ENCODE assay signal across 10 cellular contexts in the genomic region with DNA sequence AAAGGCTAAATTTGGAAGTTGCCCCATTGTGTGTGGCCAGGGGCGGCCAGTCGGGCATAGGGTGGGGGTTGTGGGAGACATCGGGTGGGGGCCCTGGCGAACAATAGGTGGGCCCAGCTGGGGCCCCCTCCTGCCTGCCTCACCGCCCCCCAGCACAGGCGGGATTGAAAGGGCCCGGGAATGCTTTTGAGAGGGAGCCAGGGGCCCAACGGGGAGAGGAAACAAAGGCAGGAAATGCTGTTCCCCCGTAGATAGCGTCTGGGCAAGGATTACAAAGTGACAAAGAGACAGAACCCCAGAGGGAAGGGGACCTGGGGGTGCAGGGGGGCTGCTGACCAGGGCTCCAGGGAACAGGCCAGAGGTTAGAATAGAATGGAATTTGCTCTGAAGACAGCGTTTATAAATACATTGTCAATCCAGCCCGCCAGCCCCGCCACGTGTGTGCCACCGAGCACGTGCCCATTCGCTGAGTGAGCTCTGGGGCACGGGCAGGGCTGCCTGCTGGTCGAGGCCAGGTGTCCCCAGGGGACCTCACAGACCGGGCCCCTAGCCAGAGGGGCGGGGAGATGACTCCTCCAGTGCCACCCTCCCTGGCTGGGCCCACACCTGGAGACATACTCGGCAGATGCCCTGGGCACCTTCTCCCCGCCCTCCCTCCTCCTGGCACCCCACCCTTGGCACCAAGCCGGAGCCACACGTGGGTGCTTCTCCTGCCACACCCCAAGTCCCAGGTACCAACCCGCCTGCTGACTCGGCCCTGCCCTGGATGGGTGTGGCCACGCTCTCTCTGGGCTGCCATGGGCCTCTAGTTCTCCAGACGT. TPM values are rescaled to one million over a fixed set of nuclear protein-coding genes. Genes with fewer than 3 reads are reported as not detected.
DNase-seq lines count a peak whose midpoint lies in the region; ATAC-seq and TF ChIP-seq lines count a peak whose summit lies in the region.
"Had no signal": no experiment of that assay in that cellular context is flagged by ENCODE, and none has a peak within 500 bp of the region (broad histone marks: within the 10 kb centered on the region; RNA-seq: fewer than 3 reads in every experiment).

No MANE protein-coding gene starts in this region.

- H3K27me3 ChIP-seq in left lung (peaks cover 0 to 100% of the 10 kb centered on the region in 2 donors), subcutaneous abdominal adipose tissue (ENCODE audit: control insufficient read depth in 5 of 5, insufficient read depth in 4 of 5, low read length in 5 of 5) (peaks cover 2 to 30% (median 23%) of the 10 kb centered on the region in 5 donors)

- intact Hi-C loops in left lung (cut with DNase I): no loop called here

- H3K9me3 ChIP-seq in left lung (no peaks in the 10 kb centered on the region), subcutaneous abdominal adipose tissue (ENCODE audit: control insufficient read depth in 5 of 5, low read length in 5 of 5) (no peaks in the 10 kb centered on the region)

- peak; percentile 92 for DNase-seq in NCI-H2171 (lab: John Stamatoyannopoulos, UW)
- peak; percentile 63 to 81 for DNase-seq in left lung
- no peak for DNase-seq in GM20000 (ENCODE audit: low spot score)
- DNase-seq: activated CD4-positive, CD25-positive, alpha-beta regulatory T cell treated with anti-CD3 and anti-CD28 coated beads, Interleukin-2, amount 50 U/mL, for 72 hours; NCI-H82; stimulated activated CD4-positive, alpha-beta T cell treated with anti-CD3 and anti-CD28 coated beads, Interleukin-2, amount 100 ng/mL, for 48 hours had no signal

- H3K36me3 ChIP-seq in left lung (peaks cover 0 to 14% of the 10 kb centered on the region in 2 donors), subcutaneous abdominal adipose tissue (ENCODE audit: control insufficient read depth in 5 of 5, insufficient read depth in 5 of 5, low read length in 5 of 5) (peaks cover 0 to 49% (median 16%) of the 10 kb centered on the region in 5 donors)

- no peak for TF ChIP-seq CTCF in left lung (IDR thresholded peaks at IDR 0.05)
- TF ChIP-seq CTCF in GM20000 (IDR thresholded peaks at IDR 0.05; ENCODE audit: extremely low read depth, missing control alignments): no peak

- H3K4me1 ChIP-seq in left lung: peaks cover 26 to 76% of the 10 kb centered on the region in 2 donors
- H3K4me1 ChIP-seq in subcutaneous abdominal adipose tissue (ENCODE audit: control insufficient read depth in 5 of 5, insufficient read depth in 5 of 5, low read length in 5 of 5): peaks cover 10 to 98% (median 74%) of the 10 kb centered on the region in 5 donors

- peak; percentile 21 for ATAC-seq in left lung
- ATAC-seq in GM18868 (IDR thresholded peaks at IDR 0.05; ENCODE audit: unreplicated experiment): no peak
- no peak for ATAC-seq in HG03039 (IDR thresholded peaks at IDR 0.05; ENCODE audit: unreplicated experiment)

- H3K27ac ChIP-seq in cingulate gyrus (ENCODE audit: low read depth, low read length): peak overlapping the region; percentile 39
- H3K27ac ChIP-seq in left lung: peak overlapping the region; percentile 42 to 57
- H3K27ac ChIP-seq in subcutaneous abdominal adipose tissue (ENCODE audit: low read depth, low read length): peak overlapping the region; percentile 78

- H3K4me3 ChIP-seq in left lung (no peak overlapping the region), subcutaneous abdominal adipose tissue (ENCODE audit: low read depth in 1 of 5, low read length in 5 of 5) (peak overlapping the region in 2 of 5 donors; percentile 29 to 33)

- peak overlapping the region in 1 of 5 donors; percentile 14 for H3K9ac ChIP-seq in subcutaneous abdominal adipose tissue (ENCODE audit: low read length in 5 of 5)

RNA-seq across cellular contexts. Expression of gene PDGFB, which starts 9.7 kb away (rescaled TPM):
- 10 to 100 TPM; 21.9 to 28.2 TPM for total RNA-seq in left lung
